Comparison of ENCODE assay signal across 8 cellular contexts in the genomic region with DNA sequence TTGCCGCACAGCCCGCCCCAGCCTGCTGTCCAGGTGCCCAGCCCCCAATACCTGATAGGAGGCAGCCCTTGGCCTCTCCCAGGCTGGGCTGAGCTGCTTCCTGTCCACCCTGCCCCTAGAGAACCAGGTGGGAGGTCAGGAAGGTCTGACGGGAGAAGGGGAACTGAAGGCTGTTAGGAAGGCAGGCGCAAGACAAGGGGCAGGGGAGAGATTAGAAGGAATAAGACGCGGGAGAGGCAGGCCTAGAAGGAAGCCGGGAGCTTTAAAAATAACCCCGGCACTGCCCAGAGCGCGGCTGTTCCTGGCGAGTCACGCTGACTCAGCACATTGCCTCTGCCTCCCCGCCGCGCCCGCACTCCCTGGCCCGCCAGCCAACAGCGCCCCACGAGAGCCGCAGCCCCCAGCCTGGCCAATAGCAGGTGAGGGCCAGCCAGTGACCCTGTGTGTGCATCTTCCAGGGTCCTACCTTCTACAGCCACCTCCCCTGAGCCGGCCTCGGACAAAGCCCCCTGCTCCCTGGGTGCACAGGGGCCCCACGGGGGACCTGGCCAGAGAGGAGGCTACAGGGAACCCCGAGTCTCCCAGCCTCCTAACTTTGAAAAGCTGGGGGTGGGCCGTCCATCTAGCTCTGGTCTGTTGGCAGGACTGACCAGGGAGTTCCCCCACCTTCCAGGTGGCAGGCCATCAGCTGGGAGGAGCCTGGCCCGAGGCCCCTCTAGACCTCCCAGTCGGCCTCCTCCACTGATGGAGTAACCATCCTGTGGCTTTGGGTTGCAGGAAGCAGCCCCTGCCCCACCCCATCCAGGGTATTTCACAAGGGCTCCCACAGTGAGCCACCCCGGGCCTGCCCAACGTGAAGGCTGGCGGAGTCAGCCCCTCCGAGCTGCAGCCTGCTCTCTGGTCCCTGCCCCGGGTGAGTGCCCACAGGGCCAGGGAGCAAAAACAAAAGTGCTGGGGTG. TPM values are rescaled to one million over a fixed set of nuclear protein-coding genes. Genes with fewer than 3 reads are reported as not detected.
A peak's percentile ranks its signal among the peaks of the same experiment; 100 is the strongest.
DNase-seq lines count a peak whose midpoint lies in the region; ATAC-seq, FAIRE-seq and TF ChIP-seq lines count a peak whose summit lies in the region.

No MANE protein-coding gene starts in this region.

- H3K36me3 ChIP-seq in RWPE2 (ENCODE audit: low read depth): peaks cover 20% of the 10 kb centered on the region
- H3K36me3 ChIP-seq in mucosa of stomach (ENCODE audit: control insufficient read depth, insufficient read depth, low read length): peaks cover 8% of the 10 kb centered on the region

- peak overlapping the region; percentile 90 for H3K27ac ChIP-seq in RWPE2 (ENCODE audit: poor library complexity, severe bottlenecking)

- ATAC-seq in RWPE2 (ENCODE audit: low read depth) (peak; percentile 59), esophagus mucosa (peak; percentile 56), HG02938 (IDR thresholded peaks at IDR 0.05; ENCODE audit: unreplicated experiment) (no peak)
- no peak for ATAC-seq in stimulated activated naive CD8-positive, alpha-beta T cell treated with anti-CD3 and anti-CD28 coated beads, Interleukin-15, Interleukin-2, amounts not matched to agents 100 U/mL and 50 U/mL, for 24 hours

- 0 out of 2 replicates have a peak, but pooled peaks have one; percentile 10 for TF ChIP-seq POLR2A in H54 (IDR thresholded peaks at IDR 0.05; ENCODE audit: low read depth, low read length)

- H3K4me3 ChIP-seq in RWPE2 (ENCODE audit: severe bottlenecking): peak overlapping the region; percentile 23
- no peak overlapping the region for H3K4me3 ChIP-seq in mucosa of stomach (ENCODE audit: low read length)

- H3K9ac ChIP-seq in mucosa of stomach (ENCODE audit: low read length): peak overlapping the region; percentile 60

- no peaks in the 10 kb centered on the region for H3K27me3 ChIP-seq in RWPE2 (ENCODE audit: insufficient read depth, poor library complexity, severe bottlenecking)
- H3K27me3 ChIP-seq in mucosa of stomach (ENCODE audit: control insufficient read depth, insufficient read depth, low read length): peaks cover 6% of the 10 kb centered on the region

- peak; percentile 96 for DNase-seq in H54 (ENCODE audit: insufficient read length, low spot score)
- no peak for DNase-seq in RWPE2 (ENCODE audit: low spot score)
- DNase-seq in stimulated activated naive CD8-positive, alpha-beta T cell treated with anti-CD3 and anti-CD28 coated beads, Interleukin-15, Interleukin-2, amounts not matched to agents 100 U/mL and 50 U/mL, for 24 hours: no peak
- no peak for DNase-seq in NCI-H345 (lab: John Stamatoyannopoulos, UW)
- DNase-seq in HuH-7.5 (ENCODE audit: low spot score): no peak

- no peak for FAIRE-seq in H54 (lab: Jason Lieb, UNC)

- H3K4me1 ChIP-seq in RWPE2 (ENCODE audit: insufficient read depth, poor library complexity, severe bottlenecking) (peaks cover 14% of the 10 kb centered on the region), mucosa of stomach (ENCODE audit: control insufficient read depth, insufficient read depth, low read length) (peaks cover 80% of the 10 kb centered on the region)

- no peaks in the 10 kb centered on the region for H3K9me3 ChIP-seq in RWPE2 (ENCODE audit: severe bottlenecking)
- no peaks in the 10 kb centered on the region for H3K9me3 ChIP-seq in mucosa of stomach (ENCODE audit: control insufficient read depth, low read length)

- no peak for TF ChIP-seq CTCF in RWPE2 (IDR thresholded peaks at IDR 0.05; ENCODE audit: poor library complexity, severe bottlenecking)

RNA-seq across cellular contexts. Expression of a gene that starts 4.0 kb away (rescaled TPM):
- 12.3 TPM for total RNA-seq in esophagus mucosa

RNA-seq across cellular contexts. Expression of a gene that starts 5.6 kb away (rescaled TPM):
- 46.2 TPM for total RNA-seq in esophagus mucosa

RNA-seq across cellular contexts. Expression of a gene that starts 12.4 kb away (rescaled TPM):
- 36.7 TPM for total RNA-seq in esophagus mucosa

RNA-seq across cellular contexts. Expression of a gene that starts 13.5 kb away (rescaled TPM):
- total RNA-seq in esophagus mucosa: 28.9 TPM

RNA-seq across cellular contexts. Expression of a gene that starts 21.5 kb away (rescaled TPM):
- total RNA-seq in esophagus mucosa: 0.24 TPM

Comparison
In these comparisons a context has a peak if more than half of its experiments do, and no peak if none do; other contexts are left out.
1. ATAC-seq: peak in RWPE2 (single experiment) and esophagus mucosa (single experiment); none in stimulated activated naive CD8-positive, alpha-beta T cell treated with anti-CD3 and anti-CD28 coated beads, Interleukin-15, Interleukin-2, amounts not matched to agents 100 U/mL and 50 U/mL, for 24 hours (single experiment) and HG02938 (single experiment).